Comparison of ENCODE assay signal across 18 cellular contexts in the genomic region with DNA sequence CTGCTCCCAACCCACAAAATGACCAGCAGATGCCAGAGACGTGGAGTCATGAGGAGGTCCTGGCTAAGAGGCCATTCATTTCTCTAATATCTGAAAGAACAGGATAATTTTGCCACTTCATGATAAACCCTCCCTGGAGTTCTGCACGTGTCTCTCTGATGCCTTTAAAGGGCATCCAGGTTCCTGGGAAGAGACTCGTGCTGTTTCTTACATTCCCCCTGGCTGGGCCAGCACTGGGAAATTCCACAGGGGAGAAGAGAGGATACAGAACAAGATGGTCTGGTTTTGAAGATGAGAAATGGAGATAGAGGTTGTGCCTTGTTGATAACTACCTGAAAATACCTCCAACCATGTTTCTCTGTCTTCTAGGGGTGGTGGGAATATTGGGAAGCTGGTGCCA.
DNase-seq lines count a peak whose midpoint lies in the region; FAIRE-seq lines count a peak whose summit lies in the region.
"Had no signal": no experiment of that assay in that cellular context is flagged by ENCODE, and none has a peak within 500 bp of the region (broad histone marks: within the 10 kb centered on the region; RNA-seq: fewer than 3 reads in every experiment).

No MANE protein-coding gene starts in this region.

- DNase-seq in NCI-H524 (lab: John Stamatoyannopoulos, UW) = peak; percentile 22 to 38
- DNase-seq in NCI-H524 treated with DMSO at 0.1 percent for 48 hours (lab: John Stamatoyannopoulos, UW) = no peak
- DNase-seq in EL = peak; percentile 4
- peak; percentile 4 for DNase-seq in NCI-H226
- no peak for DNase-seq in HTR-8/SVneo (ENCODE audit: insufficient read length, low spot score)
- no peak for DNase-seq in mesenchymal stem cell
- DNase-seq in substantia nigra (lab: John Stamatoyannopoulos, UW) = no peak
- DNase-seq: C1 segment of cervical spinal cord; Calu3; CD4-positive, alpha-beta memory T cell; DMS53; DMS79 treated with DMSO at 0.1 percent for 48 hours; HFFc6 had no signal

- no peak overlapping the region for H2BK12ac ChIP-seq in mesenchymal stem cell (ENCODE audit: low read length in 2 of 2)

- H3K4me1 ChIP-seq in mesenchymal stem cell (ENCODE audit: control insufficient read depth, insufficient read depth, low read depth, low read length) = no peaks in the 10 kb centered on the region
- H3K4me1 ChIP-seq: HAP-1 had no signal

- peaks cover 0 to 40% of the 10 kb centered on the region in 2 experiments for H3K27me3 ChIP-seq in mesenchymal stem cell (ENCODE audit: control insufficient read depth in 1 of 2, insufficient read depth in 1 of 2, low read length in 2 of 2)

- no peak overlapping the region for H2AFZ ChIP-seq in mesenchymal stem cell (ENCODE audit: low read depth, low read length)

- H3K18ac ChIP-seq in mesenchymal stem cell (ENCODE audit: low read depth in 1 of 2, low read length in 2 of 2) = no peak overlapping the region

- H3K79me1 ChIP-seq in mesenchymal stem cell (replicated peaks; ENCODE audit: low read length, poor library complexity, severe bottlenecking) = no peaks in the 10 kb centered on the region

- H3K4me3 ChIP-seq in mesenchymal stem cell (ENCODE audit: insufficient read depth in 1 of 2, low read depth in 1 of 2, low read length in 2 of 2) = no peak overlapping the region
- H3K4me3 ChIP-seq: HAP-1 had no signal

- no peak for FAIRE-seq in HTR-8/SVneo (lab: Jason Lieb, UNC)
- FAIRE-seq: A204.1, G401.6, GM12892, H54 had no signal

- H4K8ac ChIP-seq in mesenchymal stem cell (ENCODE audit: low read length) = no peak overlapping the region

- no peak overlapping the region for H2BK5ac ChIP-seq in mesenchymal stem cell (ENCODE audit: low read depth, low read length, poor library complexity, severe bottlenecking)

- no peak overlapping the region for H3K14ac ChIP-seq in mesenchymal stem cell (ENCODE audit: low read length in 2 of 2)

- H3K9me3 ChIP-seq in mesenchymal stem cell (ENCODE audit: control insufficient read depth, low read length) = no peaks in the 10 kb centered on the region
- H3K9me3 ChIP-seq: HAP-1 had no signal

- 46% methylated on average over 3 of the region's 3 CpGs for WGBS in mesenchymal stem cell

- H4K91ac ChIP-seq in mesenchymal stem cell (ENCODE audit: low read length) = no peak overlapping the region

- H3K4ac ChIP-seq in mesenchymal stem cell (ENCODE audit: low read depth in 1 of 2, low read length in 2 of 2) = no peak overlapping the region

- H2BK15ac ChIP-seq in mesenchymal stem cell (ENCODE audit: low read depth, poor library complexity, severe bottlenecking) = no peak overlapping the region

- H3K36me3 ChIP-seq in mesenchymal stem cell (ENCODE audit: control insufficient read depth in 1 of 2, insufficient read depth in 2 of 2, low read depth in 1 of 2, low read length in 2 of 2) = no peaks in the 10 kb centered on the region
- H3K36me3 ChIP-seq: HAP-1 had no signal

- H2BK120ac ChIP-seq in mesenchymal stem cell (ENCODE audit: low read depth, low read length) = no peak overlapping the region

- H2AK5ac ChIP-seq in mesenchymal stem cell (ENCODE audit: low read length, severe bottlenecking) = no peak overlapping the region

- H3K27ac ChIP-seq in mesenchymal stem cell (ENCODE audit: low read length, poor library complexity, severe bottlenecking) = no peak overlapping the region
- no peak overlapping the region for H3K27ac ChIP-seq in substantia nigra (ENCODE audit: low read depth, low read length, poor library complexity, severe bottlenecking)

- H3K4me2 ChIP-seq in mesenchymal stem cell (ENCODE audit: low read length, poor library complexity, severe bottlenecking) = no peak overlapping the region

- no peak overlapping the region for H3K23ac ChIP-seq in mesenchymal stem cell (ENCODE audit: low read length in 2 of 2)

- no peak overlapping the region for H3K9ac ChIP-seq in mesenchymal stem cell (ENCODE audit: low read length)

Comparison
In these comparisons a context has a peak if more than half of its experiments do, and no peak if none do; other contexts are left out.
1. DNase-seq: peak in NCI-H524 (2 of 2), EL (single experiment) and NCI-H226 (single experiment); none in NCI-H524 treated with DMSO at 0.1 percent for 48 hours (single experiment), HTR-8/SVneo (single experiment), mesenchymal stem cell (single experiment) and substantia nigra (0 of 49).